Comparison of ENCODE assay signal across 1 cellular context in the genomic region with DNA sequence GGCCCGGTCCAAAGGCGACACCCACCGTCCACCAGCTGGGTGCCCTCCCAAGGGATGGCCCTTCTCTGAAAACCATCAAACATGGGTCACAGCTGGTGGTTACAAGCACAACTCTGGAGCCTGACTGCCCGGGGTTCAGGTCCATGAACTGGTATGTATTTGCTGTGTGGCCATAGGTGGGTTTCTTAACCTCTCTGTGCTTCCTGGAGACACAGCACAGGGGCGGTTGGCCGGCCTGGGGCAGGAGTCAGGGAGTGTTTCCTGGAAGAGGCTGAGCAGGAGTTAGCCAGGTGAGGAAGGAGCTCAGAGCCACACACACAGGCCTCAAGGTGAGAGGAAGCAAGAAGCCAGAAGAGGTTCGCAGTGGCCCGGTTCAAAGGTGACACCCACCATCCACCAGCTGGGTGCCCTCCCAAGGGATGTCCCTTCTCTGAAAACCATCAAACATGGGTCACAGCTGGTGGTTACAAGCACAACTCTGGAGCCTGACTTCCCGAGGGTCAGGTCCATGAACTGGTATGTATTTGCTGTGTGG.
TF ChIP-seq lines count a peak whose summit lies in the region.

No MANE protein-coding gene starts in this region.

TF ChIP-seq in K562, 482 proteins besides CTCF, POLR2A, EP300 and RAD21:
- TF ChIP-seq, protein P1, sequence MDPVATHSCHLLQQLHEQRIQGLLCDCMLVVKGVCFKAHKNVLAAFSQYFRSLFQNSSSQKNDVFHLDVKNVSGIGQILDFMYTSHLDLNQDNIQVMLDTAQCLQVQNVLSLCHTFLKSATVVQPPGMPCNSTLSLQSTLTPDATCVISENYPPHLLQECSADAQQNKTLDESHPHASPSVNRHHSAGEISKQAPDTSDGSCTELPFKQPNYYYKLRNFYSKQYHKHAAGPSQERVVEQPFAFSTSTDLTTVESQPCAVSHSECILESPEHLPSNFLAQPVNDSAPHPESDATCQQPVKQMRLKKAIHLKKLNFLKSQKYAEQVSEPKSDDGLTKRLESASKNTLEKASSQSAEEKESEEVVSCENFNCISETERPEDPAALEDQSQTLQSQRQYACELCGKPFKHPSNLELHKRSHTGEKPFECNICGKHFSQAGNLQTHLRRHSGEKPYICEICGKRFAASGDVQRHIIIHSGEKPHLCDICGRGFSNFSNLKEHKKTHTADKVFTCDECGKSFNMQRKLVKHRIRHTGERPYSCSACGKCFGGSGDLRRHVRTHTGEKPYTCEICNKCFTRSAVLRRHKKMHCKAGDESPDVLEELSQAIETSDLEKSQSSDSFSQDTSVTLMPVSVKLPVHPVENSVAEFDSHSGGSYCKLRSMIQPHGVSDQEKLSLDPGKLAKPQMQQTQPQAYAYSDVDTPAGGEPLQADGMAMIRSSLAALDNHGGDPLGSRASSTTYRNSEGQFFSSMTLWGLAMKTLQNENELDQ (CRISPR knock-in tag; IDR thresholded peaks at IDR 0.05; ENCODE audit: borderline replicate concordance), result no peak
- TF ChIP-seq KAT7 (CRISPR knock-in tag; IDR thresholded peaks at IDR 0.05; ENCODE audit: borderline replicate concordance), result no peak
- peak; percentile 51 for TF ChIP-seq ZFP36 (IDR thresholded peaks at IDR 0.05; ENCODE audit: low read depth, low read length, partially characterized antibody)
- TF ChIP-seq, protein P2, sequence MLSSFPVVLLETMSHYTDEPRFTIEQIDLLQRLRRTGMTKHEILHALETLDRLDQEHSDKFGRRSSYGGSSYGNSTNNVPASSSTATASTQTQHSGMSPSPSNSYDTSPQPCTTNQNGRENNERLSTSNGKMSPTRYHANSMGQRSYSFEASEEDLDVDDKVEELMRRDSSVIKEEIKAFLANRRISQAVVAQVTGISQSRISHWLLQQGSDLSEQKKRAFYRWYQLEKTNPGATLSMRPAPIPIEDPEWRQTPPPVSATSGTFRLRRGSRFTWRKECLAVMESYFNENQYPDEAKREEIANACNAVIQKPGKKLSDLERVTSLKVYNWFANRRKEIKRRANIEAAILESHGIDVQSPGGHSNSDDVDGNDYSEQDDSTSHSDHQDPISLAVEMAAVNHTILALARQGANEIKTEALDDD (IDR thresholded peaks at IDR 0.05), result no peak
- TF ChIP-seq GABPB2 (CRISPR knock-in tag; conservative IDR thresholded peaks at IDR 0.05), result no peak
- TF ChIP-seq RBM25 (IDR thresholded peaks at IDR 0.05; ENCODE audit: low read depth, low read length, severe bottlenecking), result peak; percentile 64
- 0 out of 2 replicates have a peak, but pooled peaks have one; percentile 34 for TF ChIP-seq CBX1 (IDR thresholded peaks at IDR 0.05; ENCODE audit: low read depth)
- no peak for TF ChIP-seq NR3C1 (CRISPR knock-in tag; IDR thresholded peaks at IDR 0.05)
- peak; percentile 83 for TF ChIP-seq BRD9 (IDR thresholded peaks at IDR 0.05; ENCODE audit: low read depth, partially characterized antibody)
- TF ChIP-seq BCOR (IDR thresholded peaks at IDR 0.05), result peak; percentile 19; the same call in 1 of the 2 replicates
- TF ChIP-seq ZNF696 (CRISPR knock-in tag; conservative IDR thresholded peaks at IDR 0.05), result no peak
- TF ChIP-seq, protein P3, sequence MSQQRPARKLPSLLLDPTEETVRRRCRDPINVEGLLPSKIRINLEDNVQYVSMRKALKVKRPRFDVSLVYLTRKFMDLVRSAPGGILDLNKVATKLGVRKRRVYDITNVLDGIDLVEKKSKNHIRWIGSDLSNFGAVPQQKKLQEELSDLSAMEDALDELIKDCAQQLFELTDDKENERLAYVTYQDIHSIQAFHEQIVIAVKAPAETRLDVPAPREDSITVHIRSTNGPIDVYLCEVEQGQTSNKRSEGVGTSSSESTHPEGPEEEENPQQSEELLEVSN (IDR thresholded peaks at IDR 0.05; ENCODE audit: borderline replicate concordance in 1 of 2, extremely low read depth in 1 of 2, insufficient read depth in 1 of 2, insufficient read length in 1 of 2, low read depth in 1 of 2, low read length in 1 of 2, poor library complexity in 1 of 2, severe bottlenecking in 1 of 2), result no peak
- peak; percentile 34; the same call in 1 of the 2 replicates for TF ChIP-seq ADNP (tag; IDR thresholded peaks at IDR 0.05)
